1 cellular context compared by ENCODE assay signal in genomic region chr19:4971424-4971793, GRCh38.
TF ChIP-seq lines count a peak whose summit lies in the region.

No MANE protein-coding gene starts in this region.

TF ChIP-seq in neural cell, 6 proteins besides CTCF, POLR2A, EP300 and RAD21 (continued from another document):
- TF ChIP-seq REST (IDR thresholded peaks at IDR 0.05; ENCODE audit: borderline replicate concordance): no peak
- no peak for TF ChIP-seq MXI1 (conservative IDR thresholded peaks at IDR 0.05; ENCODE audit: poor library complexity, severe bottlenecking)
- TF ChIP-seq POLR2AphosphoS5 (IDR thresholded peaks at IDR 0.05): no peak
